ENCODE assay signal across 13 cellular contexts in the genomic region with DNA sequence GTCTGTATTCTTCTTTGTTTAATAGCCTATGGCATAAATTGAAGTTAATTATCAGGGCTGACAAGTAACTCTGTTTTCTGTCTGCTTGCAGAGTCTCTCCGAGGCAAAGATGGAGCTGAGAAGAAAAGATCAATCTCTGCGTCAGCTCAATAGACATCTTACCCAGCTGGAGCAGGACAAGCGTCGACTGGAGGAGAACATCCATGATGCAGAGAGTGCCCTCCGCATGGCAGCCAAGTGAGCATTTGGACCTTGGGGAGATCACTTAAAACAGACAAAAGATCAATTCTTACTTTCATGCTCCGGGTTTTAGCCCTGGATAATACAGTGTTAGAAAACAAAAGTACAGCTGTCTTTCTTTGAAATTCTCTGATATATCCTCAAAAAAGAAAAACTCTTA.
DNase-seq lines count a peak whose midpoint lies in the region; TF ChIP-seq lines count a peak whose summit lies in the region.
"Had no signal": no experiment of that assay in that cellular context is flagged by ENCODE, and none has a peak within 500 bp of the region (broad histone marks: within the 10 kb centered on the region; RNA-seq: fewer than 3 reads in every experiment).

No MANE protein-coding gene starts in this region.

- no peaks in the 10 kb centered on the region for H3K79me2 ChIP-seq in neural progenitor cell (ENCODE audit: low read depth)

- H3K27ac ChIP-seq in neural progenitor cell (no peak overlapping the region), endodermal cell (ENCODE audit: low read depth, low read length) (no peak overlapping the region)
- H3K27ac ChIP-seq: GM23248 had no signal

- H3K4me3 Mint-ChIP-seq in glutamatergic neuron (ENCODE audit: unreplicated experiment) (peak overlapping the region; percentile 67), neural progenitor cell (no peak overlapping the region), endodermal cell (no peak overlapping the region)
- H3K4me3 Mint-ChIP-seq: CD14-positive monocyte; CD8-positive, alpha-beta memory T cell had no signal

- TF ChIP-seq CTCF in glutamatergic neuron (IDR thresholded peaks at IDR 0.05; ENCODE audit: partially characterized antibody, unreplicated experiment) (no peak), neural progenitor cell (IDR thresholded peaks at IDR 0.05) (no peak), endodermal cell (conservative IDR thresholded peaks at IDR 0.05) (no peak)

- no peaks in the 10 kb centered on the region for H4K20me1 ChIP-seq in neural progenitor cell (ENCODE audit: low read depth)

- H3K27me3 ChIP-seq in neural progenitor cell (no peaks in the 10 kb centered on the region), endodermal cell (ENCODE audit: control insufficient read depth, insufficient read depth, low read length, poor library complexity, severe bottlenecking) (no peaks in the 10 kb centered on the region)

- H3K27ac Mint-ChIP-seq in glutamatergic neuron (ENCODE audit: unreplicated experiment) (peak overlapping the region; percentile 67), neural progenitor cell (no peak overlapping the region), endodermal cell (no peak overlapping the region)
- H3K27ac Mint-ChIP-seq: CD14-positive monocyte; CD8-positive, alpha-beta memory T cell had no signal

- H3K4me1 Mint-ChIP-seq in glutamatergic neuron (ENCODE audit: low read depth, unreplicated experiment): peaks cover 17% of the 10 kb centered on the region
- H3K4me1 Mint-ChIP-seq in neural progenitor cell: peaks cover 3% of the 10 kb centered on the region
- peaks cover 9% of the 10 kb centered on the region for H3K4me1 Mint-ChIP-seq in endodermal cell
- H3K4me1 Mint-ChIP-seq: CD14-positive monocyte; CD8-positive, alpha-beta memory T cell had no signal

- H3K4me2 ChIP-seq in neural progenitor cell: no peak overlapping the region

- no peak overlapping the region for H3K4me3 ChIP-seq in neural progenitor cell
- no peak overlapping the region for H3K4me3 ChIP-seq in endodermal cell (ENCODE audit: low read length)
- H3K4me3 ChIP-seq: GM23248 had no signal

- WGBS in endodermal cell (ENCODE audit: insufficient coverage in 1 of 2, insufficient read length in 1 of 2), 2 experiments: 91% methylated on average over 4 to 6 of the region's 6 CpGs

- H3K4me1 ChIP-seq in neural progenitor cell: no peaks in the 10 kb centered on the region
- H3K4me1 ChIP-seq in endodermal cell (ENCODE audit: control insufficient read depth, insufficient read depth, low read length): peaks cover 6% of the 10 kb centered on the region
- H3K4me1 ChIP-seq: Caco-2 had no signal

- H3K36me3 ChIP-seq in neural progenitor cell: no peaks in the 10 kb centered on the region
- no peaks in the 10 kb centered on the region for H3K36me3 ChIP-seq in endodermal cell (ENCODE audit: control insufficient read depth, insufficient read depth, low read length)

- no peaks in the 10 kb centered on the region for H3F3A ChIP-seq in neural progenitor cell (ENCODE audit: low read depth)

- peak; percentile 18 for DNase-seq in SK-N-DZ (ENCODE audit: low spot score)
- peak; percentile 56 for DNase-seq in glutamatergic neuron
- DNase-seq in neural progenitor cell (ENCODE audit: low spot score): peak; percentile 40
- DNase-seq in DMS53 (lab: John Stamatoyannopoulos, UW): no peak
- no peak for DNase-seq in endodermal cell
- no peak for DNase-seq in NCI-H1694 treated with DMSO at 0.1 percent for 48 hours (lab: John Stamatoyannopoulos, UW)
- no peak for DNase-seq in SIG-M5 treated with dmso at 0.1 percent for 504 hours (lab: John Stamatoyannopoulos, UW; ENCODE audit: unreplicated experiment)
- DNase-seq: Caco-2; CD8-positive, alpha-beta memory T cell; GM23248; H7; IMR-90 had no signal

- H3K9me3 Mint-ChIP-seq in glutamatergic neuron (ENCODE audit: unreplicated experiment) (no peaks in the 10 kb centered on the region), neural progenitor cell (no peaks in the 10 kb centered on the region), endodermal cell (no peaks in the 10 kb centered on the region)
- H3K9me3 Mint-ChIP-seq: CD14-positive monocyte had no signal

- H2AFZ ChIP-seq in neural progenitor cell (replicated peaks): no peak overlapping the region
- H2AFZ ChIP-seq: GM23248 had no signal

- H3K9me3 ChIP-seq in neural progenitor cell (ENCODE audit: low read depth) (no peaks in the 10 kb centered on the region), endodermal cell (ENCODE audit: control insufficient read depth, low read length) (no peaks in the 10 kb centered on the region)
- H3K9me3 ChIP-seq: Caco-2 had no signal

- no peak overlapping the region for H3K9ac ChIP-seq in neural progenitor cell
- H3K9ac ChIP-seq in endodermal cell (ENCODE audit: extremely low read depth, low read length, poor library complexity, severe bottlenecking): no peak overlapping the region
- H3K9ac ChIP-seq: GM23248 had no signal

- no peaks in the 10 kb centered on the region for H3K27me3 Mint-ChIP-seq in glutamatergic neuron (ENCODE audit: unreplicated experiment)
- no peaks in the 10 kb centered on the region for H3K27me3 Mint-ChIP-seq in neural progenitor cell (ENCODE audit: insufficient read depth, low read depth)
- no peaks in the 10 kb centered on the region for H3K27me3 Mint-ChIP-seq in endodermal cell (ENCODE audit: insufficient read depth)
- H3K27me3 Mint-ChIP-seq: CD8-positive, alpha-beta memory T cell had no signal

- H3K36me3 Mint-ChIP-seq in glutamatergic neuron (ENCODE audit: unreplicated experiment) (no peaks in the 10 kb centered on the region), neural progenitor cell (no peaks in the 10 kb centered on the region), endodermal cell (ENCODE audit: low read depth) (no peaks in the 10 kb centered on the region)
- H3K36me3 Mint-ChIP-seq: CD14-positive monocyte; CD8-positive, alpha-beta memory T cell had no signal

Comparison
In these comparisons a context has a peak if more than half of its experiments do, and no peak if none do; other contexts are left out.
1. DNase-seq: peak in SK-N-DZ (single experiment), glutamatergic neuron (single experiment) and neural progenitor cell (single experiment); none in DMS53 (single experiment), endodermal cell (single experiment), NCI-H1694 treated with DMSO at 0.1 percent for 48 hours (single experiment) and SIG-M5 treated with dmso at 0.1 percent for 504 hours (single experiment).